Comparison of ENCODE assay signal across 15 cellular contexts in genomic region chr6:157471895-157472686, GRCh38.
"Had no signal": no experiment of that assay in that cellular context is flagged by ENCODE, and none has a peak within 500 bp of the region (broad histone marks: within the 10 kb centered on the region; RNA-seq: fewer than 3 reads in every experiment).

No MANE protein-coding gene starts in this region.

- H3K36me3 ChIP-seq: ascending aorta had no signal

- ATAC-seq: activated naive CD8-positive, alpha-beta T cell treated with anti-CD3 and anti-CD28 coated beads, Interleukin-2, amount 50 U/mL, for 24 hours; esophagus mucosa; mucosa of descending colon; natural killer cell had no signal

- H3K36me3 Mint-ChIP-seq: natural killer cell had no signal

- DNase-seq: activated CD4-positive, alpha-beta T cell treated with anti-CD3 and anti-CD28 coated beads, Interleukin-2, amount 50 U/mL, for 48 hours; activated CD4-positive, CD25-positive, alpha-beta regulatory T cell treated with anti-CD3 and anti-CD28 coated beads, Interleukin-2, amount 50 U/mL, for 72 hours; activated CD8-positive, alpha-beta memory T cell treated with anti-CD3 and anti-CD28 coated beads, Interleukin-2, amount 50 U/mL, for 48 hours; activated naive CD8-positive, alpha-beta T cell treated with anti-CD3 and anti-CD28 coated beads, Interleukin-2, amount 50 U/mL, for 24 hours; dorsolateral prefrontal cortex; glutamatergic neuron; mammary epithelial cell; mucosa of descending colon; natural killer cell; occipital lobe; right cardiac atrium; small intestine had no signal

- H3K27me3 Mint-ChIP-seq: activated naive CD8-positive, alpha-beta T cell treated with anti-CD3 and anti-CD28 coated beads, Interleukin-2, amount 50 U/mL, for 24 hours had no signal

- H3K9me3 Mint-ChIP-seq: natural killer cell had no signal

- H3K27ac ChIP-seq: ascending aorta had no signal

- H3K4me1 ChIP-seq: ascending aorta had no signal

- H3K9me3 ChIP-seq: ascending aorta, mucosa of descending colon had no signal

- H3K27ac Mint-ChIP-seq: activated naive CD8-positive, alpha-beta T cell treated with anti-CD3 and anti-CD28 coated beads, Interleukin-2, amount 50 U/mL, for 24 hours; natural killer cell; progenitor cell of endocrine pancreas had no signal

- H3K27me3 ChIP-seq: ascending aorta, dorsolateral prefrontal cortex had no signal

- H3K4me3 ChIP-seq: ascending aorta, mucosa of descending colon had no signal

- H3K4me3 Mint-ChIP-seq: activated naive CD8-positive, alpha-beta T cell treated with anti-CD3 and anti-CD28 coated beads, Interleukin-2, amount 50 U/mL, for 24 hours; natural killer cell had no signal
